Comparison of ENCODE assay signal across 12 cellular contexts in the genomic region with DNA sequence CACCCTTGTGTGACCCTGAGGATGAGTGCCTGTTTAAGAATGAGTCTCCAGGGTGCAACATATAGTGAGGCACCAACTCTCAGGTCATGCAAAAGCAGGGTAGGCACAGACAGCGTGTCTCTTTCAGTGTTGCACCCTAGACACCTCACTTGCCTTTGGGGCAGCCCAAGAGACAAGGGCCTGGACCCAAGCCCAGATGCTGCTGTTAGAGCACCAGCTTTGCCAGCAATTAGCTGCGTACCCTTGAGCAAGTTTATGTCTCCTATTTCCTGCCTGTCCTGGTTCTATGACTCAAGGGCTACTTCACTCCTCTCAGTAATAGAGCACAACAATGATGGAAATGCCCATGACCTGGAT.
DNase-seq lines count a peak whose midpoint lies in the region; ATAC-seq and TF ChIP-seq lines count a peak whose summit lies in the region.
"Had no signal": no experiment of that assay in that cellular context is flagged by ENCODE, and none has a peak within 500 bp of the region (broad histone marks: within the 10 kb centered on the region; RNA-seq: fewer than 3 reads in every experiment).

No MANE protein-coding gene starts in this region.

- peak overlapping the region; percentile 69; the same call in 1 of the 2 replicates for H2AFZ ChIP-seq in GM23338

- TF ChIP-seq POLR2A in esophagus squamous epithelium (IDR thresholded peaks at IDR 0.05), result no peak
- TF ChIP-seq POLR2A in vagina (IDR thresholded peaks at IDR 0.05), result no peak

- H3K9me2 ChIP-seq in GM23338 (ENCODE audit: insufficient read depth), result peaks cover 2% of the 10 kb centered on the region

- no peak overlapping the region for H3K4me3 ChIP-seq in GM23338
- H3K4me3 ChIP-seq in esophagus squamous epithelium, result no peak overlapping the region
- H3K4me3 ChIP-seq in psoas muscle, result no peak overlapping the region
- H3K4me3 ChIP-seq in vagina, result no peak overlapping the region
- no peak overlapping the region for H3K4me3 ChIP-seq in H7 (ENCODE audit: insufficient read depth, low read depth, low read length)
- H3K4me3 ChIP-seq: thoracic aorta had no signal

- H3K27ac Mint-ChIP-seq in GM23338, result no peak overlapping the region
- H3K27ac Mint-ChIP-seq: effector memory CD8-positive, alpha-beta T cell; T-helper 2 cell treated with Interferon-gamma antibody and Interleukin-4, amounts not matched to agents 5 μg/mL and 100 μg/mL, for 36 hours had no signal

- H3K9me3 Mint-ChIP-seq in GM23338, result peaks cover 7% of the 10 kb centered on the region; the same call in 2 of the 3 replicates
- H3K9me3 Mint-ChIP-seq: effector memory CD8-positive, alpha-beta T cell; T-helper 2 cell treated with Interferon-gamma antibody and Interleukin-4, amounts not matched to agents 5 μg/mL and 100 μg/mL, for 36 hours had no signal

- H3K79me2 ChIP-seq in GM23338 (replicated peaks; ENCODE audit: insufficient read depth), result no peaks in the 10 kb centered on the region

- no peaks in the 10 kb centered on the region for H3F3A ChIP-seq in GM23338 (replicated peaks; ENCODE audit: low read depth)

- H3K4me1 Mint-ChIP-seq in GM23338, result peaks cover 17% of the 10 kb centered on the region

- H3K27ac ChIP-seq in GM23338 (ENCODE audit: low read depth), result no peak overlapping the region
- peak overlapping the region; percentile 56 to 64 (median 58) for H3K27ac ChIP-seq in esophagus squamous epithelium
- peak overlapping the region; percentile 92 for H3K27ac ChIP-seq in psoas muscle
- no peak overlapping the region for H3K27ac ChIP-seq in vagina
- H3K27ac ChIP-seq: thoracic aorta had no signal

- no peaks in the 10 kb centered on the region for H3K27me3 Mint-ChIP-seq in GM23338 (ENCODE audit: insufficient read depth, low read depth, poor library complexity)

- H3K27me3 ChIP-seq in GM23338 (ENCODE audit: insufficient read depth), result no peaks in the 10 kb centered on the region
- H3K27me3 ChIP-seq in esophagus squamous epithelium, result peaks cover 0 to 14% (median 0%) of the 10 kb centered on the region in 4 donors
- no peaks in the 10 kb centered on the region for H3K27me3 ChIP-seq in psoas muscle (ENCODE audit: insufficient read depth in 3 of 3, low read length in 2 of 3)
- H3K27me3 ChIP-seq in vagina, result no peaks in the 10 kb centered on the region
- H3K27me3 ChIP-seq in H7 (ENCODE audit: control insufficient read depth, insufficient read depth, low read length), result no peaks in the 10 kb centered on the region

- TF ChIP-seq CTCF in GM23338 (conservative IDR thresholded peaks at IDR 0.05; ENCODE audit: low read depth in 2 of 2) (no peak), esophagus squamous epithelium (IDR thresholded peaks at IDR 0.05) (no peak), psoas muscle (IDR thresholded peaks at IDR 0.05) (no peak), vagina (IDR thresholded peaks at IDR 0.05) (no peak)

- H4K20me1 ChIP-seq in GM23338 (replicated peaks; ENCODE audit: insufficient read depth), result no peaks in the 10 kb centered on the region

- no peak overlapping the region for H3K4me2 ChIP-seq in GM23338

- DNase-seq in GM23338 (ENCODE audit: low spot score) (no peak), NCI-H226 (peak; percentile 51), esophagus squamous epithelium (lab: John Stamatoyannopoulos, UW) (no peak), psoas muscle (peak; percentile 61 to 89), NCI-H2227 (lab: John Stamatoyannopoulos, UW; ENCODE audit: unreplicated experiment) (no peak), vagina (ENCODE audit: extremely low spot score in 2 of 2) (no peak), H7 (no peak)
- DNase-seq: amygdala; effector memory CD8-positive, alpha-beta T cell had no signal

- intact Hi-C loops in esophagus squamous epithelium (cut with DNase I), result no loop called here
- intact Hi-C loops in psoas muscle (cut with DNase I), result loop anchor here in 1 of 2 donors (1.0 to 10.0 kb wide), 4 partner anchors 33 to 364 kb away; no protein-coding TSS in a partner anchor
- intact Hi-C loops in vagina (cut with DNase I), result no loop called here

- ATAC-seq in GM23338 (no peak), psoas muscle (peak; percentile 88 to 92 (median 88)), GM21619 (IDR thresholded peaks at IDR 0.05; ENCODE audit: unreplicated experiment) (no peak)
- ATAC-seq: effector memory CD8-positive, alpha-beta T cell had no signal

- H3K36me3 ChIP-seq in GM23338 (ENCODE audit: insufficient read depth) (no peaks in the 10 kb centered on the region), esophagus squamous epithelium (no peaks in the 10 kb centered on the region), psoas muscle (ENCODE audit: insufficient read depth in 1 of 2, low read depth in 1 of 2) (no peaks in the 10 kb centered on the region), vagina (no peaks in the 10 kb centered on the region), H7 (replicated peaks; ENCODE audit: control insufficient read depth, insufficient read depth, low read length) (no peaks in the 10 kb centered on the region)
- H3K36me3 ChIP-seq: thoracic aorta had no signal

- H3K9me3 ChIP-seq in esophagus squamous epithelium, result no peaks in the 10 kb centered on the region
- no peaks in the 10 kb centered on the region for H3K9me3 ChIP-seq in psoas muscle
- H3K9me3 ChIP-seq in vagina, result no peaks in the 10 kb centered on the region
- H3K9me3 ChIP-seq: thoracic aorta had no signal

- no peaks in the 10 kb centered on the region; the same call in 2 of the 3 replicates for H3K36me3 Mint-ChIP-seq in GM23338 (ENCODE audit: low read depth)

- peaks cover 15% of the 10 kb centered on the region for H3K4me1 ChIP-seq in GM23338 (ENCODE audit: insufficient read depth)
- H3K4me1 ChIP-seq in esophagus squamous epithelium, result peaks cover 8 to 41% (median 12%) of the 10 kb centered on the region in 3 donors
- H3K4me1 ChIP-seq in psoas muscle, result peaks cover 25% of the 10 kb centered on the region
- peaks cover 6% of the 10 kb centered on the region for H3K4me1 ChIP-seq in vagina

- H3K4me3 Mint-ChIP-seq in GM23338, result no peak overlapping the region
- H3K4me3 Mint-ChIP-seq: effector memory CD8-positive, alpha-beta T cell; T-helper 2 cell treated with Interferon-gamma antibody and Interleukin-4, amounts not matched to agents 5 μg/mL and 100 μg/mL, for 36 hours had no signal

- 33 to 56% methylated on average over 1 to 2 of the region's 2 CpGs for WGBS in esophagus squamous epithelium, 2 donors
- WGBS in psoas muscle, 3 donors, result 32 to 52% (median 34%) methylated on average over 2 of the region's 2 CpGs

TF ChIP-seq in GM23338, 12 proteins besides CTCF, POLR2A, EP300 and RAD21 (continues in another document):
- TF ChIP-seq STAT1 (IDR thresholded peaks at IDR 0.05; ENCODE audit: unreplicated experiment) (no peak), CREB1 (CRISPR knock-in tag; IDR thresholded peaks at IDR 0.05; ENCODE audit: low read depth) (no peak), JUNB (IDR thresholded peaks at IDR 0.05; ENCODE audit: unreplicated experiment) (no peak), EZH2 (IDR thresholded peaks at IDR 0.05; ENCODE audit: low read depth, unreplicated experiment) (no peak), POLR2AphosphoS5 (IDR thresholded peaks at IDR 0.05; ENCODE audit: low read depth) (no peak), ZNF114 (CRISPR knock-in tag; IDR thresholded peaks at IDR 0.05) (no peak)
- TF ChIP-seq, protein P1, sequence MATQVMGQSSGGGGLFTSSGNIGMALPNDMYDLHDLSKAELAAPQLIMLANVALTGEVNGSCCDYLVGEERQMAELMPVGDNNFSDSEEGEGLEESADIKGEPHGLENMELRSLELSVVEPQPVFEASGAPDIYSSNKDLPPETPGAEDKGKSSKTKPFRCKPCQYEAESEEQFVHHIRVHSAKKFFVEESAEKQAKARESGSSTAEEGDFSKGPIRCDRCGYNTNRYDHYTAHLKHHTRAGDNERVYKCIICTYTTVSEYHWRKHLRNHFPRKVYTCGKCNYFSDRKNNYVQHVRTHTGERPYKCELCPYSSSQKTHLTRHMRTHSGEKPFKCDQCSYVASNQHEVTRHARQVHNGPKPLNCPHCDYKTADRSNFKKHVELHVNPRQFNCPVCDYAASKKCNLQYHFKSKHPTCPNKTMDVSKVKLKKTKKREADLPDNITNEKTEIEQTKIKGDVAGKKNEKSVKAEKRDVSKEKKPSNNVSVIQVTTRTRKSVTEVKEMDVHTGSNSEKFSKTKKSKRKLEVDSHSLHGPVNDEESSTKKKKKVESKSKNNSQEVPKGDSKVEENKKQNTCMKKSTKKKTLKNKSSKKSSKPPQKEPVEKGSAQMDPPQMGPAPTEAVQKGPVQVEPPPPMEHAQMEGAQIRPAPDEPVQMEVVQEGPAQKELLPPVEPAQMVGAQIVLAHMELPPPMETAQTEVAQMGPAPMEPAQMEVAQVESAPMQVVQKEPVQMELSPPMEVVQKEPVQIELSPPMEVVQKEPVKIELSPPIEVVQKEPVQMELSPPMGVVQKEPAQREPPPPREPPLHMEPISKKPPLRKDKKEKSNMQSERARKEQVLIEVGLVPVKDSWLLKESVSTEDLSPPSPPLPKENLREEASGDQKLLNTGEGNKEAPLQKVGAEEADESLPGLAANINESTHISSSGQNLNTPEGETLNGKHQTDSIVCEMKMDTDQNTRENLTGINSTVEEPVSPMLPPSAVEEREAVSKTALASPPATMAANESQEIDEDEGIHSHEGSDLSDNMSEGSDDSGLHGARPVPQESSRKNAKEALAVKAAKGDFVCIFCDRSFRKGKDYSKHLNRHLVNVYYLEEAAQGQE (IDR thresholded peaks at IDR 0.05; ENCODE audit: unreplicated experiment), result no peak
- TF ChIP-seq, protein P2, sequence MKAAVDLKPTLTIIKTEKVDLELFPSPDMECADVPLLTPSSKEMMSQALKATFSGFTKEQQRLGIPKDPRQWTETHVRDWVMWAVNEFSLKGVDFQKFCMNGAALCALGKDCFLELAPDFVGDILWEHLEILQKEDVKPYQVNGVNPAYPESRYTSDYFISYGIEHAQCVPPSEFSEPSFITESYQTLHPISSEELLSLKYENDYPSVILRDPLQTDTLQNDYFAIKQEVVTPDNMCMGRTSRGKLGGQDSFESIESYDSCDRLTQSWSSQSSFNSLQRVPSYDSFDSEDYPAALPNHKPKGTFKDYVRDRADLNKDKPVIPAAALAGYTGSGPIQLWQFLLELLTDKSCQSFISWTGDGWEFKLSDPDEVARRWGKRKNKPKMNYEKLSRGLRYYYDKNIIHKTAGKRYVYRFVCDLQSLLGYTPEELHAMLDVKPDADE (IDR thresholded peaks at IDR 0.05), result no peak

Comparison
In these comparisons a context has a peak if more than half of its experiments do, and no peak if none do; other contexts are left out.
1. ATAC-seq: peak in psoas muscle (4 of 4); none in GM23338 (single experiment) and GM21619 (single experiment).
2. DNase-seq: peak in NCI-H226 (single experiment) and psoas muscle (2 of 2); none in GM23338 (single experiment), esophagus squamous epithelium (single experiment), NCI-H2227 (single experiment), vagina (0 of 2) and H7 (single experiment).
3. H3K27ac ChIP-seq: peak in esophagus squamous epithelium (4 of 4) and psoas muscle (single experiment); none in GM23338 (single experiment) and vagina (single experiment).